24 cellular contexts compared by ENCODE assay signal in the genomic region with DNA sequence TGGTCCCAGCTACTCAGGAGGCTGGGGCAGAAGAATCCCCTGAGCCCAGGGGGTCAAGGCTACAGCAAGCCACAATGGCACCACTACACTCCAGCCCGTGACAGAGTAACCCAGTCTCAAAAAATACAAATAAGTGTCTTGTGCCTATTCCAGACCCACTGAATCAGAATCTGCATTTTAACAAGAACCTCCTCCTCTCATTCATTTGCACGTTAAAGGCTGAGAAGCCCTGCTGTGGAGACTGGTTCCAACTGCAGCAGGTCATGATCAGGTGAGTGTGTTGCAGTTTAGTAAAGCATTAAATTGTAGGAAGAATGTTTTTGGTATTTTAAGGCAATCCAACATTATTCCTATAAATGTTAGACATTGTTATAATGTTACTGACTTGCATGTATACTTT. TPM values are rescaled to one million over a fixed set of nuclear protein-coding genes. Genes with fewer than 3 reads are reported as not detected.
"Had no signal": no experiment of that assay in that cellular context is flagged by ENCODE, and none has a peak within 500 bp of the region (broad histone marks: within the 10 kb centered on the region; RNA-seq: fewer than 3 reads in every experiment).

No MANE protein-coding gene starts in this region.

- H3K9me3 Mint-ChIP-seq: activated CD8-positive, alpha-beta T cell treated with anti-CD3 and anti-CD28 coated beads for 36 hours; activated naive CD8-positive, alpha-beta T cell treated with anti-CD3 and anti-CD28 coated beads, Interleukin-2, amount 10 ng/mL, durations not matched to agents 7 days and 5 days; activated T-cell treated with anti-CD3 and anti-CD28 coated beads, Interleukin-2, amount 50 U/mL, for 72 hours; activated T-helper 2 cell treated with anti-CD3 and anti-CD28 coated beads, Interferon-gamma antibody, Interleukin-2, Interleukin-4, amounts not matched to agents 10 μg/mL and 5 μg/mL and 100 μg/mL, durations not matched to agents 14 hours and 24 hours and 36 hours; T-helper 1 cell treated with Interleukin-12 subunit alpha and Interleukin-12 subunit beta and Interleukin-4 antibody, amounts not matched to agents 30 μg/mL and 1 μg/mL, for 36 hours had no signal

- H3K4me3 Mint-ChIP-seq: activated CD8-positive, alpha-beta T cell treated with anti-CD3 and anti-CD28 coated beads for 36 hours; activated naive CD8-positive, alpha-beta T cell treated with anti-CD3 and anti-CD28 coated beads, Interleukin-2, amount 10 ng/mL, durations not matched to agents 7 days and 5 days; activated T-cell treated with anti-CD3 and anti-CD28 coated beads, Interleukin-2, amount 50 U/mL, for 72 hours; T-helper 1 cell treated with Interleukin-12 subunit alpha and Interleukin-12 subunit beta and Interleukin-4 antibody, amounts not matched to agents 30 μg/mL and 1 μg/mL, for 36 hours had no signal

- H3K4me1 ChIP-seq: adrenal gland, breast epithelium had no signal

- H3K27me3 Mint-ChIP-seq: activated CD8-positive, alpha-beta T cell treated with anti-CD3 and anti-CD28 coated beads for 36 hours; activated naive CD8-positive, alpha-beta T cell treated with anti-CD3 and anti-CD28 coated beads, Interleukin-2, amount 10 ng/mL, durations not matched to agents 7 days and 5 days had no signal

- DNase-seq: activated CD4-positive, alpha-beta T cell treated with anti-CD3 and anti-CD28 coated beads for 4 hours; activated CD8-positive, alpha-beta memory T cell treated with anti-CD3 and anti-CD28 coated beads, Interleukin-2, amount 50 U/mL, for 4 hours; activated CD8-positive, alpha-beta T cell treated with anti-CD3 and anti-CD28 coated beads for 36 hours; activated gamma-delta T cell treated with Interleukin-2 at 50 U/mL for 16 hours; activated naive CD4-positive, alpha-beta T cell treated with anti-CD3 and anti-CD28 coated beads, Interleukin-2, amount 50 U/mL, for 16 hours; activated naive CD8-positive, alpha-beta T cell treated with anti-CD3 and anti-CD28 coated beads, Interleukin-2, amount 10 ng/mL, durations not matched to agents 7 days and 5 days; activated T-cell treated with anti-CD3 and anti-CD28 coated beads, Interleukin-2, amount 50 U/mL, for 72 hours; adrenal gland; anterior cingulate cortex; central memory CD4-positive, alpha-beta T cell; Karpas-422; NCI-H146; NCI-H187 treated with DMSO at 0.1 percent for 48 hours; NCI-H2081 treated with DMSO at 0.1 percent for 48 hours; NCI-H446; NCI-H524; PC-9; SHP77 treated with DMSO at 0.1 percent for 48 hours; T-helper 9 cell had no signal

- H3K27ac Mint-ChIP-seq: activated CD8-positive, alpha-beta T cell treated with anti-CD3 and anti-CD28 coated beads for 36 hours; activated naive CD8-positive, alpha-beta T cell treated with anti-CD3 and anti-CD28 coated beads, Interleukin-2, amount 10 ng/mL, durations not matched to agents 7 days and 5 days; activated T-cell treated with anti-CD3 and anti-CD28 coated beads, Interleukin-2, amount 50 U/mL, for 72 hours; T-helper 1 cell treated with Interleukin-12 subunit alpha and Interleukin-12 subunit beta and Interleukin-4 antibody, amounts not matched to agents 30 μg/mL and 1 μg/mL, for 36 hours had no signal

- H3K36me3 ChIP-seq: breast epithelium had no signal

- H3K4me3 ChIP-seq: adrenal gland, breast epithelium, PC-9 had no signal

- H3K27ac ChIP-seq: adrenal gland, breast epithelium, PC-9 had no signal

- H3K27me3 ChIP-seq: adrenal gland, breast epithelium had no signal

- ATAC-seq: activated CD4-positive, CD25-positive, alpha-beta regulatory T cell treated with anti-CD3 and anti-CD28 coated beads, Interleukin-2, amount 50 U/mL, for 24 hours; activated CD8-positive, alpha-beta T cell treated with anti-CD3 and anti-CD28 coated beads for 36 hours; activated T-cell treated with anti-CD3 and anti-CD28 coated beads, Interleukin-2, amount 50 U/mL, for 72 hours had no signal

- H3K9me3 ChIP-seq: adrenal gland, breast epithelium had no signal

RNA-seq across cellular contexts. Expression of a gene that starts 44.9 kb away (rescaled TPM):
- total RNA-seq: adrenal gland, SK-MEL-5 had no signal
- polyA plus RNA-seq: adrenal gland had no signal
